ENCODE assay signal across 19 cellular contexts in genomic region chr11:1028616-1029015, GRCh38. TPM values are rescaled to one million over a fixed set of nuclear protein-coding genes. Genes with fewer than 3 reads are reported as not detected.
DNase-seq lines count a peak whose midpoint lies in the region; ATAC-seq and TF ChIP-seq lines count a peak whose summit lies in the region.
"Had no signal": no experiment of that assay in that cellular context is flagged by ENCODE, and none has a peak within 500 bp of the region (broad histone marks: within the 10 kb centered on the region; RNA-seq: fewer than 3 reads in every experiment).

No MANE protein-coding gene starts in this region.

- DNase-seq in Caco-2 (no peak), PC-3 (no peak), neuronal stem cell (ENCODE audit: low spot score) (no peak), NK-92 (lab: John Stamatoyannopoulos, UW; ENCODE audit: unreplicated experiment) (no peak), H4 (ENCODE audit: low spot score) (no peak)
- DNase-seq: BE2C; C1 segment of cervical spinal cord; Calu3; CD4-positive, CD25-positive, alpha-beta regulatory T cell; CD8-positive, alpha-beta memory T cell; COR-L47; DMS79 treated with DMSO at 0.1 percent for 48 hours; GF-D8 had no signal

- no peaks in the 10 kb centered on the region for H3K9me3 ChIP-seq in Caco-2
- H3K9me3 ChIP-seq in PC-3 (ENCODE audit: low read length) = no peaks in the 10 kb centered on the region
- H3K9me3 ChIP-seq in neuronal stem cell (replicated peaks in 1 of 2; ENCODE audit: control insufficient read depth in 2 of 2, insufficient read depth in 1 of 2, low read depth in 1 of 2, low read length in 2 of 2) = peaks cover 0 to 5% of the 10 kb centered on the region in 2 donors
- H3K9me3 ChIP-seq: A549, BE2C, BLaER1 had no signal

- H3K36me3 ChIP-seq in Caco-2 (ENCODE audit: control insufficient read depth, insufficient read depth, low read length) (no peaks in the 10 kb centered on the region), PC-3 (ENCODE audit: low read depth, low read length) (no peaks in the 10 kb centered on the region), neuronal stem cell (replicated peaks in 1 of 2; ENCODE audit: control insufficient read depth in 2 of 2, insufficient read depth in 2 of 2, low read length in 2 of 2) (peaks cover 0 to 1% of the 10 kb centered on the region in 2 donors)
- H3K36me3 ChIP-seq: BE2C had no signal

- BruUV-seq in Caco-2 (replicated peaks; lab: Mats Ljungman, UMichigan) (no TSS peak), PC-3 (replicated peaks; lab: Mats Ljungman, UMichigan) (TSS peak; percentile 36)

- no peaks in the 10 kb centered on the region for H3K4me1 ChIP-seq in Caco-2
- no peaks in the 10 kb centered on the region for H3K4me1 ChIP-seq in PC-3 (ENCODE audit: insufficient read depth, low read length)
- peaks cover 0 to 2% of the 10 kb centered on the region in 2 donors for H3K4me1 ChIP-seq in neuronal stem cell (ENCODE audit: control insufficient read depth in 2 of 2, insufficient read depth in 1 of 2, low read depth in 1 of 2, low read length in 2 of 2)
- H3K4me1 ChIP-seq: A549, BE2C, BLaER1 had no signal

- peak overlapping the region; percentile 73 for H3K23ac ChIP-seq in neuronal stem cell (ENCODE audit: low read depth, low read length, poor library complexity)

- H3K4me3 ChIP-seq in Caco-2 (ENCODE audit: low read depth, low read length) (no peak overlapping the region), PC-3 (ENCODE audit: low read length) (no peak overlapping the region), neuronal stem cell (ENCODE audit: low read length in 2 of 2) (no peak overlapping the region)
- H3K4me3 ChIP-seq: A549, BLaER1 had no signal

- no peak overlapping the region for H3K18ac ChIP-seq in neuronal stem cell (ENCODE audit: low read length)

- ATAC-seq in PC-3 = no peak

- peak overlapping the region; percentile 56 for H3K14ac ChIP-seq in neuronal stem cell (ENCODE audit: low read length)

- no peak overlapping the region for H2BK5ac ChIP-seq in neuronal stem cell (ENCODE audit: low read length)

- H3K9me3 Mint-ChIP-seq in Caco-2 (ENCODE audit: unreplicated experiment) = no peaks in the 10 kb centered on the region
- H3K9me3 Mint-ChIP-seq: CD8-positive, alpha-beta memory T cell had no signal

- no peaks in the 10 kb centered on the region for H3K27me3 Mint-ChIP-seq in Caco-2 (ENCODE audit: insufficient read depth, unreplicated experiment)
- H3K27me3 Mint-ChIP-seq: CD4-positive, alpha-beta memory T cell; CD4-positive, CD25-positive, alpha-beta regulatory T cell; CD8-positive, alpha-beta memory T cell had no signal

- H3K9ac ChIP-seq in PC-3 (ENCODE audit: low read length) = no peak overlapping the region
- no peak overlapping the region for H3K9ac ChIP-seq in neuronal stem cell (ENCODE audit: low read depth, low read length, poor library complexity)
- H3K9ac ChIP-seq: BLaER1 had no signal

- peak overlapping the region; percentile 92 for H2AK5ac ChIP-seq in neuronal stem cell (ENCODE audit: low read depth, low read length)

- no CpG with 5 or more reads among the region's 14 CpGs for WGBS in neuronal stem cell (ENCODE audit: extremely low coverage in 2 of 2, insufficient read length in 2 of 2, insufficient replicate concordance in 1 of 2), 2 donors

- H3K4me1 Mint-ChIP-seq in Caco-2 (ENCODE audit: low read depth, unreplicated experiment) = no peaks in the 10 kb centered on the region
- H3K4me1 Mint-ChIP-seq: CD14-positive monocyte; CD8-positive, alpha-beta memory T cell had no signal

- intact Hi-C loops in Caco-2 (cut with micrococcal nuclease; ENCODE audit: unreplicated experiment) = no loop called here
- intact Hi-C loops in PC-3 (cut with micrococcal nuclease) = no loop called here

- H3K9me2 ChIP-seq in PC-3 (replicated peaks; ENCODE audit: low read length) = no peaks in the 10 kb centered on the region

- H2AFZ ChIP-seq in PC-3 (ENCODE audit: low read length) = no peak overlapping the region
- no peak overlapping the region for H2AFZ ChIP-seq in neuronal stem cell (ENCODE audit: low read length)

- no peak for TF ChIP-seq CTCF in Caco-2 (IDR thresholded peaks at IDR 0.05; ENCODE audit: insufficient read depth in 1 of 2, low read depth in 1 of 2, low read length in 1 of 2, severe bottlenecking in 1 of 2, unreplicated experiment in 1 of 2)
- no peak for TF ChIP-seq CTCF in PC-3 (conservative IDR thresholded peaks at IDR 0.05; ENCODE audit: low read depth, low read length)

- H4K20me1 ChIP-seq in PC-3 (ENCODE audit: low read length) = no peaks in the 10 kb centered on the region

- no peak overlapping the region for H2BK12ac ChIP-seq in neuronal stem cell (ENCODE audit: low read length)

- no peak overlapping the region for H2BK120ac ChIP-seq in neuronal stem cell (ENCODE audit: low read depth, low read length)

- H3K4me3 Mint-ChIP-seq in Caco-2 (ENCODE audit: unreplicated experiment) = no peak overlapping the region
- H3K4me3 Mint-ChIP-seq: CD14-positive monocyte; CD4-positive, alpha-beta memory T cell had no signal

- H4K8ac ChIP-seq in neuronal stem cell (ENCODE audit: low read depth, low read length) = peak overlapping the region; percentile 65

- POLR2A ChIA-PET in Caco-2 (lab: Charles Lee) (no interaction called here), PC-3 (lab: Charles Lee; ENCODE audit: unreplicated experiment) (interaction anchor here (0.6 kb wide), 1 partner anchor 418 kb away, joined by 5 read pairs; no protein-coding TSS in a partner anchor)

- no peak overlapping the region for H3K27ac ChIP-seq in PC-3 (ENCODE audit: low read length)
- H3K27ac ChIP-seq in neuronal stem cell (replicated peaks; ENCODE audit: low read length) = no peak overlapping the region
- H3K27ac ChIP-seq: 22Rv1, A549, BLaER1 had no signal

- H3K27me3 ChIP-seq in Caco-2 (replicated peaks; ENCODE audit: control insufficient read depth, insufficient read depth, low read length) (no peaks in the 10 kb centered on the region), PC-3 (ENCODE audit: low read length) (no peaks in the 10 kb centered on the region), neuronal stem cell (ENCODE audit: control insufficient read depth in 3 of 3, insufficient read depth in 3 of 3, low read depth in 1 of 3, low read length in 3 of 3) (peaks cover 0 to 2% (median 0%) of the 10 kb centered on the region in 3 experiments)
- H3K27me3 ChIP-seq: BE2C, BLaER1 had no signal

- no peak overlapping the region for H3K4ac ChIP-seq in neuronal stem cell (ENCODE audit: low read length)

- H3K79me1 ChIP-seq in neuronal stem cell (ENCODE audit: low read depth, low read length) = no peaks in the 10 kb centered on the region

- peak overlapping the region; percentile 28 for H3K27ac Mint-ChIP-seq in Caco-2 (ENCODE audit: unreplicated experiment)
- H3K27ac Mint-ChIP-seq: CD14-positive monocyte; CD4-positive, CD25-positive, alpha-beta regulatory T cell had no signal

- no peaks in the 10 kb centered on the region for H3F3A ChIP-seq in PC-3 (ENCODE audit: low read length, unreplicated experiment)

- H3K4me2 ChIP-seq in PC-3 (ENCODE audit: low read length) (no peak overlapping the region), neuronal stem cell (ENCODE audit: insufficient read depth, low read length, poor library complexity, severe bottlenecking) (no peak overlapping the region)
- H3K4me2 ChIP-seq: A549, BLaER1 had no signal

- H2BK15ac ChIP-seq in neuronal stem cell (ENCODE audit: low read length) = no peak overlapping the region

- peaks cover 12% of the 10 kb centered on the region for H3K36me3 Mint-ChIP-seq in Caco-2 (ENCODE audit: insufficient read depth, unreplicated experiment)
- H3K36me3 Mint-ChIP-seq: CD14-positive monocyte; CD4-positive, alpha-beta memory T cell; CD4-positive, CD25-positive, alpha-beta regulatory T cell; CD8-positive, alpha-beta memory T cell had no signal

- H4K91ac ChIP-seq in neuronal stem cell (ENCODE audit: low read depth, low read length, poor library complexity) = no peak overlapping the region

- CTCF ChIA-PET in Caco-2 (lab: Charles Lee) (no interaction called here), PC-3 (lab: Charles Lee) (no interaction called here)

- H3K79me2 ChIP-seq in PC-3 (ENCODE audit: low read length) = no peaks in the 10 kb centered on the region

RNA-seq across cellular contexts. Expression of gene MUC6, which starts 7.9 kb away (rescaled TPM):
- not detected in 2 replicates for total RNA-seq in Caco-2 (2022)
- total RNA-seq in PC-3 (2014; rRNA removed) = 0.18 and 0.23 TPM in 2 replicates
- polyA plus RNA-seq in neuronal stem cell (2013, experiment 1 of 2) = not detected
- polyA plus RNA-seq in neuronal stem cell (2013, experiment 2 of 2) = not detected
- total RNA-seq in H4 (2014; rRNA removed; shearing (Covaris generic)) = not detected in 2 replicates
- total RNA-seq: A172; CD4-positive, alpha-beta memory T cell; CD4-positive, CD25-positive, alpha-beta regulatory T cell; CD8-positive, alpha-beta memory T cell had no signal
- polyA plus RNA-seq: A549; CD14-positive monocyte; CD8-positive, alpha-beta memory T cell had no signal

RNA-seq across cellular contexts. Expression of gene MUC2, which starts 46.1 kb away (rescaled TPM):
- 0.05 and 0.35 TPM in 2 replicates for total RNA-seq in Caco-2 (2022)
- total RNA-seq in PC-3 (2014; rRNA removed) = 0.26 and 0.40 TPM in 2 replicates
- not detected for polyA plus RNA-seq in neuronal stem cell (2013, experiment 1 of 2)
- polyA plus RNA-seq in neuronal stem cell (2013, experiment 2 of 2) = under 0.01 TPM
- not detected in 2 replicates for total RNA-seq in H4 (2014; rRNA removed; shearing (Covaris generic))
- total RNA-seq: A172; Calu3; CD4-positive, alpha-beta memory T cell; CD4-positive, CD25-positive, alpha-beta regulatory T cell; CD8-positive, alpha-beta memory T cell had no signal
- polyA plus RNA-seq: CD14-positive monocyte; CD4-positive, alpha-beta memory T cell; CD4-positive, CD25-positive, alpha-beta regulatory T cell; CD8-positive, alpha-beta memory T cell had no signal
